ENCODE assay signal across 26 cellular contexts in genomic region chr2:11365096-11365856, GRCh38. TPM values are rescaled to one million over a fixed set of nuclear protein-coding genes. Genes with fewer than 3 reads are reported as not detected.
DNase-seq lines count a peak whose midpoint lies in the region; ATAC-seq and TF ChIP-seq lines count a peak whose summit lies in the region.
"Had no signal": no experiment of that assay in that cellular context is flagged by ENCODE, and none has a peak within 500 bp of the region (broad histone marks: within the 10 kb centered on the region; RNA-seq: fewer than 3 reads in every experiment).

No MANE protein-coding gene starts in this region.

- WGBS in right lobe of liver (ENCODE audit: insufficient coverage, low coverage, low lambda C conversion rate, missing lambda C conversion rate), result 44% methylated on average over 3 of the region's 7 CpGs

- H3K27me3 ChIP-seq in Karpas-422 (ENCODE audit: low read length) (no peaks in the 10 kb centered on the region), WERI-Rb-1 (ENCODE audit: insufficient read depth, low read depth, severe bottlenecking) (no peaks in the 10 kb centered on the region), right lobe of liver (no peaks in the 10 kb centered on the region), parathyroid adenoma (ENCODE audit: control insufficient read depth, insufficient read depth, low read length) (no peaks in the 10 kb centered on the region)
- H3K27me3 ChIP-seq: BLaER1, pancreas, thyroid gland, vagina had no signal

- intact Hi-C loops in right lobe of liver (cut with DNase I), result no loop called here

- H3K79me2 ChIP-seq in Karpas-422 (ENCODE audit: low read length) (no peaks in the 10 kb centered on the region), parathyroid adenoma (no peaks in the 10 kb centered on the region)

- H3K27ac ChIP-seq in Karpas-422 (ENCODE audit: low read length), result no peak overlapping the region
- H3K27ac ChIP-seq in WERI-Rb-1, result peak overlapping the region; percentile 75
- H3K27ac ChIP-seq in right lobe of liver, result peak overlapping the region in 2 of 3 donors; percentile 61 to 81
- no peak overlapping the region for H3K27ac ChIP-seq in parathyroid adenoma
- H3K27ac ChIP-seq: BLaER1, RWPE1, thyroid gland, vagina had no signal

- ATAC-seq in right lobe of liver, result peak in 1 of 4 donors; percentile 2
- ATAC-seq: activated CD4-positive, CD25-positive, alpha-beta regulatory T cell treated with anti-CD3 and anti-CD28 coated beads, Interleukin-2, amount 50 U/mL, for 24 hours; esophagus mucosa; natural killer cell had no signal

- H3K36me3 ChIP-seq in Karpas-422 (ENCODE audit: insufficient read depth, low read length) (no peaks in the 10 kb centered on the region), WERI-Rb-1 (no peaks in the 10 kb centered on the region), right lobe of liver (no peaks in the 10 kb centered on the region), parathyroid adenoma (ENCODE audit: control insufficient read depth, insufficient read depth, low read length) (no peaks in the 10 kb centered on the region)
- H3K36me3 ChIP-seq: BLaER1, pancreas, thyroid gland, vagina had no signal

- no peak overlapping the region for H3K4me2 ChIP-seq in Karpas-422 (ENCODE audit: low read depth, low read length, poor library complexity, severe bottlenecking)
- H3K4me2 ChIP-seq in parathyroid adenoma (ENCODE audit: low read length), result no peak overlapping the region
- H3K4me2 ChIP-seq: BLaER1 had no signal

- H3K4me1 ChIP-seq in Karpas-422 (ENCODE audit: low read length) (peaks cover 7% of the 10 kb centered on the region), right lobe of liver (peaks cover 0 to 32% (median 10%) of the 10 kb centered on the region in 4 donors), parathyroid adenoma (peaks cover 13% of the 10 kb centered on the region)

- TF ChIP-seq CTCF in WERI-Rb-1 (IDR thresholded peaks at IDR 0.05; ENCODE audit: low read depth, low read length) (no peak), right lobe of liver (IDR thresholded peaks at IDR 0.05) (no peak), parathyroid adenoma (IDR thresholded peaks at IDR 0.05) (no peak)

- H3K9ac ChIP-seq in Karpas-422 (ENCODE audit: low read length) (no peak overlapping the region), parathyroid adenoma (no peak overlapping the region)
- H3K9ac ChIP-seq: BLaER1 had no signal

- no peaks in the 10 kb centered on the region for H3K9me2 ChIP-seq in Karpas-422 (replicated peaks; ENCODE audit: insufficient read depth, low read length)

- DNase-seq in Karpas-422 (peak; percentile 22), WERI-Rb-1 (peak; percentile 91), right lobe of liver (no peak), HCEC 1CT (no peak), HuH-7.5 (ENCODE audit: low spot score) (no peak)
- DNase-seq in activated T-cell treated with anti-CD3 and anti-CD28 coated beads, Interleukin-2, amount 50 U/mL, for 48 hours, result no peak
- DNase-seq: activated CD4-positive, alpha-beta T cell treated with anti-CD3 and anti-CD28 coated beads, Interleukin-2, amount 50 U/mL, for 4 hours; activated naive CD4-positive, alpha-beta T cell treated with Interleukin-2 at 50 U/mL for 16 hours; caudate nucleus; DMS 273 treated with DMSO at 0.1 percent for 48 hours; GOT3; islet precursor cell; natural killer cell; NCI-H1436 treated with DMSO at 0.1 percent for 48 hours; NCI-H2081 treated with DMSO at 0.1 percent for 48 hours; NCI-H226; NCI-H774; pancreas; retina; thyroid gland had no signal

- no peak for TF ChIP-seq POLR2A in right lobe of liver (IDR thresholded peaks at IDR 0.05)

- H3K9me3 ChIP-seq in Karpas-422 (ENCODE audit: low read length) (no peaks in the 10 kb centered on the region), WERI-Rb-1 (ENCODE audit: severe bottlenecking) (no peaks in the 10 kb centered on the region), right lobe of liver (no peaks in the 10 kb centered on the region), parathyroid adenoma (ENCODE audit: control insufficient read depth, low read length) (no peaks in the 10 kb centered on the region)
- H3K9me3 ChIP-seq: BLaER1, pancreas, thyroid gland, vagina had no signal

- H2AFZ ChIP-seq in Karpas-422 (ENCODE audit: low read length) (no peak overlapping the region), parathyroid adenoma (peak overlapping the region; percentile 21)

- H3K4me3 ChIP-seq in Karpas-422 (ENCODE audit: low read length) (no peak overlapping the region), WERI-Rb-1 (ENCODE audit: low read depth, low read length) (no peak overlapping the region), right lobe of liver (no peak overlapping the region), parathyroid adenoma (ENCODE audit: low read depth, low read length) (no peak overlapping the region)
- H3K4me3 ChIP-seq: BLaER1, pancreas, thyroid gland, vagina had no signal

- H4K20me1 ChIP-seq in Karpas-422 (ENCODE audit: insufficient read depth, low read depth, low read length), result no peaks in the 10 kb centered on the region
- H4K20me1 ChIP-seq: BLaER1 had no signal

RNA-seq across cellular contexts. Expression of gene ROCK2, which starts 20.8 kb away (rescaled TPM):
- 7.4 and 14.2 TPM in 2 replicates for total RNA-seq in Karpas-422 (2014; rRNA removed; shearing (Covaris generic); ENCODE audit: low replicate concordance)
- total RNA-seq in right lobe of liver, result 10 to 100 TPM; 11.6 to 23.9 (median 19.8) TPM

Comparison
In these comparisons a context has a peak if more than half of its experiments do, and no peak if none do; other contexts are left out.
1. DNase-seq: peak in Karpas-422 (single experiment) and WERI-Rb-1 (single experiment); none in right lobe of liver (0 of 3), HCEC 1CT (single experiment), activated T-cell treated with anti-CD3 and anti-CD28 coated beads, Interleukin-2, amount 50 U/mL, for 48 hours (0 of 2) and HuH-7.5 (single experiment).
2. H3K27ac ChIP-seq: peak in WERI-Rb-1 (single experiment) and right lobe of liver (2 of 3); none in Karpas-422 (single experiment) and parathyroid adenoma (single experiment).